ENCODE assay signal across 1 cellular context in the genomic region with DNA sequence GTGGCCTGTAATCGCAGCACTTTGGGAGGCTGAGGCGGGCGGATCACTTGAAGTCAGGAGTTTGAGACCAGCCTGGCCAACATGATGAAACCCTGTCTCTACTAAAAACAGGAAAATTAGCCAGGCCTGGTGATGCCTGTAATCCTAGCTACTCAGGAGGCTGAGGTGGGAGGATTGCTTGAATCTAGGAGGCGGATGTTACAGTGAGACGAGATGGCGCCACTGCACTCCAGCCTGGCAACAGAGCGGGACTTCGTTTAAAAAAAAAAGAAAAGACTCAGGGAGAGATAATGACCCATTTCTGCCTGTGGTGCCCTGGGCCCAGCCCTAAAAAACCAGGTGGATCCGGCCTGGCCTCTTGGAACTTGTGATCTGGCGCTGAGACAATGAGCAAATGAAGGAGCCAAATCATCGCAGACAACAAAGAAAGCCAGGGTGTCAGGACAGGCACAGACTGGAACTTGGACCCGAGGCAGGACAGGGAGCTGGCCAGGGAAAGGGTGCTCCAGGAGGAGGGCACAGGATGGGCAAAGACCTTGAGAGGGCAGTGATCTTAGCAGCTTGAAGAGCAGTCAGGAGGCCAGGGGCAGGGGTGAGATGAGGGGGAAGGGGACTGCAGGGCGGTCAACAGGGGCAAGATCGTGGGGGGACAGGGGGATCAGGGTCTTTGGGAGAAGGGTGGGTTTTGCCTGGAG.
A peak's percentile ranks its signal among the peaks of the same experiment; 100 is the strongest.
TF ChIP-seq lines count a peak whose summit lies in the region.

No MANE protein-coding gene starts in this region.

TF ChIP-seq in HepG2, 621 proteins besides CTCF, POLR2A, EP300 and RAD21 (continued from another document):
- TF ChIP-seq MYNN (CRISPR knock-in tag; IDR thresholded peaks at IDR 0.05; ENCODE audit: low read depth): no peak
- no peak for TF ChIP-seq SP2 (CRISPR knock-in tag; IDR thresholded peaks at IDR 0.05)
- TF ChIP-seq ZNF678 (CRISPR knock-in tag; IDR thresholded peaks at IDR 0.05): no peak
- no peak for TF ChIP-seq ZSCAN30 (CRISPR knock-in tag; IDR thresholded peaks at IDR 0.05)
- TF ChIP-seq SP140L (CRISPR knock-in tag; IDR thresholded peaks at IDR 0.05; ENCODE audit: borderline replicate concordance): no peak
- TF ChIP-seq HOXA9 (CRISPR knock-in tag; IDR thresholded peaks at IDR 0.05; ENCODE audit: borderline replicate concordance): no peak
- no peak for TF ChIP-seq ZFP62 (CRISPR knock-in tag; IDR thresholded peaks at IDR 0.05)
- TF ChIP-seq REL (CRISPR knock-in tag; conservative IDR thresholded peaks at IDR 0.05): no peak
- TF ChIP-seq ARID4A (CRISPR knock-in tag; IDR thresholded peaks at IDR 0.05; ENCODE audit: borderline replicate concordance): no peak
- TF ChIP-seq ZNF263 (CRISPR knock-in tag; IDR thresholded peaks at IDR 0.05): peak; percentile 76
- TF ChIP-seq TAF1 (CRISPR knock-in tag; IDR thresholded peaks at IDR 0.05): no peak
- TF ChIP-seq RXRB (CRISPR knock-in tag; IDR thresholded peaks at IDR 0.05; ENCODE audit: borderline replicate concordance): no peak
